In genomic region chr17:35520043-35520442, GRCh38 we compare ENCODE assay signal across 31 cellular contexts. TPM values are rescaled to one million over a fixed set of nuclear protein-coding genes. Genes with fewer than 3 reads are reported as not detected.
DNase-seq lines count a peak whose midpoint lies in the region; ATAC-seq and TF ChIP-seq lines count a peak whose summit lies in the region.
"Had no signal": no experiment of that assay in that cellular context is flagged by ENCODE, and none has a peak within 500 bp of the region (broad histone marks: within the 10 kb centered on the region; RNA-seq: fewer than 3 reads in every experiment).

No MANE protein-coding gene starts in this region.

- no peak overlapping the region for H3K27ac ChIP-seq in lower lobe of right lung
- H3K27ac ChIP-seq: ascending aorta, cardiac muscle cell, coronary artery, KMS-11, neural progenitor cell, parathyroid adenoma, SJCRH30, thoracic aorta had no signal

- peaks cover 73% of the 10 kb centered on the region for H3K4me1 Mint-ChIP-seq in T-helper 2 cell treated with Interferon-gamma antibody and Interleukin-4, amounts not matched to agents 5 μg/mL and 100 μg/mL, for 36 hours (ENCODE audit: low read depth)
- H3K4me1 Mint-ChIP-seq in stimulated activated naive CD8-positive, alpha-beta T cell treated with anti-CD3 and anti-CD28 coated beads, Interleukin-15, Interleukin-2, amounts not matched to agents 100 ng/mL and 50 ng/mL, for 24 hours (ENCODE audit: low read depth), result peaks cover 86% of the 10 kb centered on the region
- peaks cover 95% of the 10 kb centered on the region for H3K4me1 Mint-ChIP-seq in stimulated activated naive CD8-positive, alpha-beta T cell treated with anti-CD3 and anti-CD28 coated beads, Interleukin-15, amount 100 ng/mL, for 72 hours
- H3K4me1 Mint-ChIP-seq in central memory CD8-positive, alpha-beta T cell, result peaks cover 88% of the 10 kb centered on the region
- H3K4me1 Mint-ChIP-seq: neural progenitor cell had no signal

- peaks cover 82% of the 10 kb centered on the region for H3K36me3 Mint-ChIP-seq in T-helper 2 cell treated with Interferon-gamma antibody and Interleukin-4, amounts not matched to agents 5 μg/mL and 100 μg/mL, for 36 hours (ENCODE audit: low read depth)
- H3K36me3 Mint-ChIP-seq in stimulated activated naive CD8-positive, alpha-beta T cell treated with anti-CD3 and anti-CD28 coated beads, Interleukin-15, Interleukin-2, amounts not matched to agents 100 ng/mL and 50 ng/mL, for 24 hours (ENCODE audit: low read depth), result peaks cover 69% of the 10 kb centered on the region
- peaks cover 45% of the 10 kb centered on the region for H3K36me3 Mint-ChIP-seq in central memory CD8-positive, alpha-beta T cell (ENCODE audit: insufficient read depth)
- H3K36me3 Mint-ChIP-seq: CD14-positive monocyte, neural progenitor cell had no signal

- no peaks in the 10 kb centered on the region for H3K27me3 Mint-ChIP-seq in T-helper 2 cell treated with Interferon-gamma antibody and Interleukin-4, amounts not matched to agents 5 μg/mL and 100 μg/mL, for 36 hours (ENCODE audit: low read depth)
- H3K27me3 Mint-ChIP-seq in stimulated activated naive CD8-positive, alpha-beta T cell treated with anti-CD3 and anti-CD28 coated beads, Interleukin-15, Interleukin-2, amounts not matched to agents 100 ng/mL and 50 ng/mL, for 24 hours, result no peaks in the 10 kb centered on the region
- H3K27me3 Mint-ChIP-seq in stimulated activated naive CD8-positive, alpha-beta T cell treated with anti-CD3 and anti-CD28 coated beads, Interleukin-15, amount 100 ng/mL, for 72 hours, result no peaks in the 10 kb centered on the region
- no peaks in the 10 kb centered on the region for H3K27me3 Mint-ChIP-seq in central memory CD8-positive, alpha-beta T cell

- intact Hi-C loops in lower lobe of right lung (cut with DNase I), result no loop called here

- no peak overlapping the region for H3K4me3 ChIP-seq in lower lobe of right lung
- H3K4me3 ChIP-seq: ascending aorta, cardiac muscle cell, coronary artery, neural progenitor cell, SJCRH30, skin epidermis, thoracic aorta had no signal

- no peak overlapping the region for H3K27ac Mint-ChIP-seq in T-helper 2 cell treated with Interferon-gamma antibody and Interleukin-4, amounts not matched to agents 5 μg/mL and 100 μg/mL, for 36 hours
- peak overlapping the region; percentile 12 for H3K27ac Mint-ChIP-seq in stimulated activated naive CD8-positive, alpha-beta T cell treated with anti-CD3 and anti-CD28 coated beads, Interleukin-15, Interleukin-2, amounts not matched to agents 100 ng/mL and 50 ng/mL, for 24 hours
- H3K27ac Mint-ChIP-seq in stimulated activated naive CD8-positive, alpha-beta T cell treated with anti-CD3 and anti-CD28 coated beads, Interleukin-15, amount 100 ng/mL, for 72 hours, result no peak overlapping the region
- peak overlapping the region; percentile 94 for H3K27ac Mint-ChIP-seq in central memory CD8-positive, alpha-beta T cell (ENCODE audit: low read depth)
- H3K27ac Mint-ChIP-seq: CD14-positive monocyte, neural progenitor cell had no signal

- DNase-seq in T-helper 2 cell treated with Interferon-gamma antibody and Interleukin-4, amounts not matched to agents 5 μg/mL and 100 μg/mL, for 36 hours (ENCODE audit: low spot score), result no peak
- DNase-seq in T-helper 2 cell (no peak), lower lobe of right lung (no peak), A172 (ENCODE audit: low spot score) (no peak)
- DNase-seq in stimulated activated naive CD8-positive, alpha-beta T cell treated with anti-CD3 and anti-CD28 coated beads, Interleukin-15, amount 100 ng/mL, for 72 hours, result no peak
- DNase-seq in central memory CD8-positive, alpha-beta T cell (ENCODE audit: low spot score in 2 of 2), result no peak
- DNase-seq: 8988T; activated CD4-positive, CD25-positive, alpha-beta regulatory T cell treated with anti-CD3 and anti-CD28 coated beads, Interleukin-2, amount 50 U/mL, for 72 hours; activated CD8-positive, alpha-beta memory T cell treated with anti-CD3 and anti-CD28 coated beads for 24 hours; activated naive CD4-positive, alpha-beta T cell treated with anti-CD3 and anti-CD28 coated beads, Interleukin-2, amount 50 U/mL, for 16 hours; DMS 273 treated with DMSO at 0.1 percent for 48 hours; erythroblast; MM.1S; NCI-H1930; NCI-H510A treated with DMSO at 0.1 percent for 48 hours; SJCRH30; stimulated activated naive CD8-positive, alpha-beta T cell treated with anti-CD3 and anti-CD28 coated beads, Interleukin-15, Interleukin-2, amounts not matched to agents 100 U/mL and 50 U/mL, for 24 hours had no signal

- peaks cover 12% of the 10 kb centered on the region for H3K4me1 ChIP-seq in lower lobe of right lung
- H3K4me1 ChIP-seq: ascending aorta, neural progenitor cell, parathyroid adenoma, SJCRH30 had no signal

- no peaks in the 10 kb centered on the region for H3K9me3 ChIP-seq in lower lobe of right lung
- H3K9me3 ChIP-seq: ascending aorta, SJCRH30, thoracic aorta had no signal

- H3K9me3 Mint-ChIP-seq in T-helper 2 cell treated with Interferon-gamma antibody and Interleukin-4, amounts not matched to agents 5 μg/mL and 100 μg/mL, for 36 hours, result no peaks in the 10 kb centered on the region
- H3K9me3 Mint-ChIP-seq in stimulated activated naive CD8-positive, alpha-beta T cell treated with anti-CD3 and anti-CD28 coated beads, Interleukin-15, Interleukin-2, amounts not matched to agents 100 ng/mL and 50 ng/mL, for 24 hours, result no peaks in the 10 kb centered on the region
- H3K9me3 Mint-ChIP-seq in stimulated activated naive CD8-positive, alpha-beta T cell treated with anti-CD3 and anti-CD28 coated beads, Interleukin-15, amount 100 ng/mL, for 72 hours, result no peaks in the 10 kb centered on the region
- H3K9me3 Mint-ChIP-seq in central memory CD8-positive, alpha-beta T cell, result no peaks in the 10 kb centered on the region
- H3K9me3 Mint-ChIP-seq: activated T-helper 1 cell treated with anti-CD3 and anti-CD28 coated beads, Interleukin-12 subunit alpha, Interleukin-12 subunit beta, Interleukin-2, Interleukin-4 antibody, amounts not matched to agents 30 ng/mL and 10 ng/mL and 1 ng/mL, durations not matched to agents 14 hours and 24 hours and 36 hours had no signal

- no peak for ATAC-seq in stimulated activated naive CD8-positive, alpha-beta T cell treated with anti-CD3 and anti-CD28 coated beads, Interleukin-15, amount 100 ng/mL, for 72 hours
- no peak for ATAC-seq in central memory CD8-positive, alpha-beta T cell (replicated peaks; ENCODE audit: extremely low read depth, poor library complexity, severe bottlenecking)
- ATAC-seq in GM21528 (IDR thresholded peaks at IDR 0.05; ENCODE audit: low FRiP score, unreplicated experiment) (no peak), lower lobe of right lung (no peak)
- ATAC-seq: stimulated activated naive CD8-positive, alpha-beta T cell treated with anti-CD3 and anti-CD28 coated beads, Interleukin-15, Interleukin-2, amounts not matched to agents 100 U/mL and 50 U/mL, for 24 hours had no signal

- peak overlapping the region; percentile 42 for H3K4me3 Mint-ChIP-seq in T-helper 2 cell treated with Interferon-gamma antibody and Interleukin-4, amounts not matched to agents 5 μg/mL and 100 μg/mL, for 36 hours
- no peak overlapping the region for H3K4me3 Mint-ChIP-seq in stimulated activated naive CD8-positive, alpha-beta T cell treated with anti-CD3 and anti-CD28 coated beads, Interleukin-15, Interleukin-2, amounts not matched to agents 100 ng/mL and 50 ng/mL, for 24 hours
- peak overlapping the region in 1 of 2 donors; percentile 15 for H3K4me3 Mint-ChIP-seq in stimulated activated naive CD8-positive, alpha-beta T cell treated with anti-CD3 and anti-CD28 coated beads, Interleukin-15, amount 100 ng/mL, for 72 hours
- H3K4me3 Mint-ChIP-seq in central memory CD8-positive, alpha-beta T cell, result peak overlapping the region; percentile 74
- H3K4me3 Mint-ChIP-seq: activated T-helper 1 cell treated with anti-CD3 and anti-CD28 coated beads, Interleukin-12 subunit alpha, Interleukin-12 subunit beta, Interleukin-2, Interleukin-4 antibody, amounts not matched to agents 30 ng/mL and 10 ng/mL and 1 ng/mL, durations not matched to agents 14 hours and 24 hours and 36 hours; CD14-positive monocyte; neural progenitor cell had no signal

- no peak for TF ChIP-seq CTCF in lower lobe of right lung (IDR thresholded peaks at IDR 0.05)

- H3K36me3 ChIP-seq in lower lobe of right lung, result no peaks in the 10 kb centered on the region
- H3K36me3 ChIP-seq: ascending aorta, cardiac muscle cell, neural progenitor cell, SJCRH30, thoracic aorta had no signal

- peaks cover 7% of the 10 kb centered on the region for H3K27me3 ChIP-seq in lower lobe of right lung (ENCODE audit: low read depth)
- H3K27me3 ChIP-seq: ascending aorta had no signal

RNA-seq across cellular contexts. Expression of gene SLFN12L, which starts 17.4 kb away (rescaled TPM):
- total RNA-seq in lower lobe of right lung, result 4.0 TPM
- total RNA-seq in A172 (2014; rRNA removed; shearing (Covaris generic)), result not detected in 2 replicates
- total RNA-seq: ascending aorta, cardiac muscle cell, glomerular endothelial cell, RPMI7951, SJCRH30 had no signal

RNA-seq across cellular contexts. Expression of gene SLFN14, which starts 40.6 kb away (rescaled TPM):
- 0.59 TPM for total RNA-seq in lower lobe of right lung
- not detected in 2 replicates for total RNA-seq in A172 (2014; rRNA removed; shearing (Covaris generic))
- total RNA-seq: ascending aorta, RPMI7951, SJCRH30, thoracic aorta had no signal

RNA-seq across cellular contexts. Expression of gene PEX12, which starts 58.3 kb away (rescaled TPM):
- total RNA-seq in lower lobe of right lung, result 7.0 TPM
- total RNA-seq in A172 (2014; rRNA removed; shearing (Covaris generic)), result 11.5 and 13.0 TPM in 2 replicates

Comparison
In these comparisons a context has a peak if more than half of its experiments do, and no peak if none do; other contexts are left out.
1. H3K27ac Mint-ChIP-seq: peak in stimulated activated naive CD8-positive, alpha-beta T cell treated with anti-CD3 and anti-CD28 coated beads, Interleukin-15, Interleukin-2, amounts not matched to agents 100 ng/mL and 50 ng/mL, for 24 hours (single experiment) and central memory CD8-positive, alpha-beta T cell (single experiment); none in T-helper 2 cell treated with Interferon-gamma antibody and Interleukin-4, amounts not matched to agents 5 μg/mL and 100 μg/mL, for 36 hours (single experiment) and stimulated activated naive CD8-positive, alpha-beta T cell treated with anti-CD3 and anti-CD28 coated beads, Interleukin-15, amount 100 ng/mL, for 72 hours (0 of 2).